13 cellular contexts compared by ENCODE assay signal in genomic region chr15:56038015-56038414, GRCh38. TPM values are rescaled to one million over a fixed set of nuclear protein-coding genes. Genes with fewer than 3 reads are reported as not detected.
A peak's percentile ranks its signal among the peaks of the same experiment; 100 is the strongest.
DNase-seq lines count a peak whose midpoint lies in the region; ATAC-seq and FAIRE-seq lines count a peak whose summit lies in the region.
"Had no signal": no experiment of that assay in that cellular context is flagged by ENCODE, and none has a peak within 500 bp of the region (broad histone marks: within the 10 kb centered on the region; RNA-seq: fewer than 3 reads in every experiment).

No MANE protein-coding gene starts in this region.

- no peak for DNase-seq in activated CD4-positive, CD25-positive, alpha-beta regulatory T cell treated with anti-CD3 and anti-CD28 coated beads, Interleukin-2, amount 50 U/mL, for 72 hours
- DNase-seq in KG1 (lab: John Stamatoyannopoulos, UW) (peak; percentile 7), memory B cell (ENCODE audit: low spot score in 2 of 2) (no peak), NCI-H2227 (lab: John Stamatoyannopoulos, UW; ENCODE audit: unreplicated experiment) (no peak), DMS153 treated with DMSO at 0.1 percent for 48 hours (lab: John Stamatoyannopoulos, UW; ENCODE audit: unreplicated experiment) (no peak), small intestine (no peak)
- no peak for DNase-seq in activated T-helper 2 cell treated with anti-CD3 and anti-CD28 coated beads, Interferon-gamma antibody, Interleukin-2, Interleukin-4, amounts not matched to agents 10 μg/mL and 5 μg/mL and 100 μg/mL, durations not matched to agents 14 hours and 24 hours and 36 hours (ENCODE audit: low spot score)
- DNase-seq: ACHN; activated effector memory CD4-positive, alpha-beta T cell treated with anti-CD3 and anti-CD28 coated beads, Interleukin-2, amount 50 U/mL, for 16 hours; NCI-H526; spleen had no signal

- H3K4me1 Mint-ChIP-seq in activated T-helper 2 cell treated with anti-CD3 and anti-CD28 coated beads, Interferon-gamma antibody, Interleukin-2, Interleukin-4, amounts not matched to agents 10 μg/mL and 5 μg/mL and 100 μg/mL, durations not matched to agents 14 hours and 24 hours and 36 hours (ENCODE audit: low read depth), result peaks cover 34% of the 10 kb centered on the region
- H3K4me1 Mint-ChIP-seq in memory B cell, result peaks cover 8% of the 10 kb centered on the region

- H3K36me3 Mint-ChIP-seq in activated T-helper 2 cell treated with anti-CD3 and anti-CD28 coated beads, Interferon-gamma antibody, Interleukin-2, Interleukin-4, amounts not matched to agents 10 μg/mL and 5 μg/mL and 100 μg/mL, durations not matched to agents 14 hours and 24 hours and 36 hours (ENCODE audit: low read depth), result peaks cover 14% of the 10 kb centered on the region
- no peaks in the 10 kb centered on the region for H3K36me3 Mint-ChIP-seq in memory B cell
- H3K36me3 Mint-ChIP-seq: natural killer cell treated with Interleukin-12 subunit alpha and Interleukin-12 subunit beta and Interleukin-15 and Interleukin-18, amount 100 ng/mL, for 72 hours had no signal

- peak overlapping the region; percentile 42 for H3K27ac Mint-ChIP-seq in activated T-helper 2 cell treated with anti-CD3 and anti-CD28 coated beads, Interferon-gamma antibody, Interleukin-2, Interleukin-4, amounts not matched to agents 10 μg/mL and 5 μg/mL and 100 μg/mL, durations not matched to agents 14 hours and 24 hours and 36 hours
- no peak overlapping the region for H3K27ac Mint-ChIP-seq in memory B cell

- intact Hi-C loops in activated T-helper 2 cell treated with anti-CD3 and anti-CD28 coated beads, Interferon-gamma antibody, Interleukin-2, Interleukin-4, amounts not matched to agents 10 μg/mL and 5 μg/mL and 100 μg/mL, durations not matched to agents 14 hours and 24 hours and 36 hours (cut with micrococcal nuclease), result no loop called here

- H3K27ac ChIP-seq in small intestine (ENCODE audit: low read depth in 1 of 2, low read length in 1 of 2), result no peak overlapping the region
- H3K27ac ChIP-seq: spleen had no signal

- H3K9me3 Mint-ChIP-seq in activated T-helper 2 cell treated with anti-CD3 and anti-CD28 coated beads, Interferon-gamma antibody, Interleukin-2, Interleukin-4, amounts not matched to agents 10 μg/mL and 5 μg/mL and 100 μg/mL, durations not matched to agents 14 hours and 24 hours and 36 hours, result peaks cover 26% of the 10 kb centered on the region
- no peaks in the 10 kb centered on the region for H3K9me3 Mint-ChIP-seq in memory B cell

- no peaks in the 10 kb centered on the region for H3K9me3 ChIP-seq in small intestine (ENCODE audit: control insufficient read depth, low read depth)
- H3K9me3 ChIP-seq: spleen had no signal

- H3K4me3 ChIP-seq in small intestine (ENCODE audit: low read depth in 1 of 2, low read length in 2 of 2), result no peak overlapping the region
- H3K4me3 ChIP-seq: spleen had no signal

- H3K27me3 Mint-ChIP-seq in activated T-helper 2 cell treated with anti-CD3 and anti-CD28 coated beads, Interferon-gamma antibody, Interleukin-2, Interleukin-4, amounts not matched to agents 10 μg/mL and 5 μg/mL and 100 μg/mL, durations not matched to agents 14 hours and 24 hours and 36 hours (ENCODE audit: low read depth), result no peaks in the 10 kb centered on the region
- H3K27me3 Mint-ChIP-seq in memory B cell, result peaks cover 13% of the 10 kb centered on the region

- no peaks in the 10 kb centered on the region for H3K27me3 ChIP-seq in small intestine (ENCODE audit: control insufficient read depth in 2 of 2, insufficient read depth in 2 of 2, low read length in 2 of 2)
- H3K27me3 ChIP-seq: spleen had no signal

- H3K36me3 ChIP-seq in small intestine (ENCODE audit: control insufficient read depth in 2 of 2, insufficient read depth in 2 of 2, low read length in 2 of 2), result no peaks in the 10 kb centered on the region
- H3K36me3 ChIP-seq: spleen had no signal

- peak; percentile 77 to 80 for ATAC-seq in activated CD4-positive, CD25-positive, alpha-beta regulatory T cell treated with anti-CD3 and anti-CD28 coated beads, Interleukin-2, amount 50 U/mL, for 24 hours
- ATAC-seq in memory B cell (ENCODE audit: low read depth), result peak; percentile 59
- ATAC-seq: natural killer cell treated with Interleukin-12 subunit alpha and Interleukin-12 subunit beta and Interleukin-15 and Interleukin-18, amount 100 ng/mL, for 72 hours had no signal

- 40 to 60% (median 46%) methylated on average over 3 of the region's 3 CpGs for WGBS in small intestine, 3 donors

- no peak overlapping the region for H3K4me3 Mint-ChIP-seq in activated T-helper 2 cell treated with anti-CD3 and anti-CD28 coated beads, Interferon-gamma antibody, Interleukin-2, Interleukin-4, amounts not matched to agents 10 μg/mL and 5 μg/mL and 100 μg/mL, durations not matched to agents 14 hours and 24 hours and 36 hours (ENCODE audit: low read depth)
- no peak overlapping the region for H3K4me3 Mint-ChIP-seq in memory B cell
- H3K4me3 Mint-ChIP-seq: natural killer cell treated with Interleukin-12 subunit alpha and Interleukin-12 subunit beta and Interleukin-15 and Interleukin-18, amount 100 ng/mL, for 72 hours had no signal

- FAIRE-seq in small intestine (lab: Jason Lieb, UNC), result no peak

- H3K4me1 ChIP-seq in small intestine (ENCODE audit: control insufficient read depth in 2 of 2, insufficient read depth in 1 of 2, low read depth in 1 of 2, low read length in 1 of 2), result peaks cover 3 to 5% of the 10 kb centered on the region in 2 donors

RNA-seq across cellular contexts. Expression of gene NEDD4, which starts 44.6 kb away (rescaled TPM):
- 10.2 and 13.9 TPM in 2 replicates for total RNA-seq in activated T-helper 2 cell treated with anti-CD3 and anti-CD28 coated beads, Interferon-gamma antibody, Interleukin-2, Interleukin-4, amounts not matched to agents 10 μg/mL and 5 μg/mL and 100 μg/mL, durations not matched to agents 14 hours and 24 hours and 36 hours
- 10 to 100 TPM in 1 of 3 donors, 1 to 10 TPM in 2; 5.6 to 10.5 (median 7.3) TPM for polyA plus RNA-seq in small intestine
